14 cellular contexts compared by ENCODE assay signal in genomic region chrX:107699611-107700010, GRCh38.
A peak's percentile ranks its signal among the peaks of the same experiment; 100 is the strongest.
DNase-seq lines count a peak whose midpoint lies in the region; ATAC-seq and TF ChIP-seq lines count a peak whose summit lies in the region.
"Had no signal": no experiment of that assay in that cellular context is flagged by ENCODE, and none has a peak within 500 bp of the region (broad histone marks: within the 10 kb centered on the region; RNA-seq: fewer than 3 reads in every experiment).

No MANE protein-coding gene starts in this region.

- H3K36me3 Mint-ChIP-seq in CD4-positive, alpha-beta memory T cell = no peaks in the 10 kb centered on the region
- H3K36me3 Mint-ChIP-seq in stimulated activated memory B cell treated with anti-CD40 and anti-IgM and Interleukin-4, amounts not matched to agents 10 μg/mL and 1 μg/mL and 100 μg/mL, for 72 hours = no peaks in the 10 kb centered on the region

- no peak overlapping the region for H3K4me3 ChIP-seq in CD4-positive, alpha-beta memory T cell (ENCODE audit: low read length in 2 of 2)
- no peak overlapping the region for H3K4me3 ChIP-seq in gastroesophageal sphincter
- H3K4me3 ChIP-seq: testis had no signal

- no peaks in the 10 kb centered on the region for H3K36me3 ChIP-seq in CD4-positive, alpha-beta memory T cell (ENCODE audit: insufficient read depth, low read length)
- no peaks in the 10 kb centered on the region for H3K36me3 ChIP-seq in gastroesophageal sphincter

- TF ChIP-seq EP300 in gastroesophageal sphincter (IDR thresholded peaks at IDR 0.05) = no peak

- no peak for TF ChIP-seq POLR2A in gastroesophageal sphincter (IDR thresholded peaks at IDR 0.05)

- peaks cover 16 to 29% (median 26%) of the 10 kb centered on the region in 4 donors for H3K4me1 Mint-ChIP-seq in CD4-positive, alpha-beta memory T cell
- H3K4me1 Mint-ChIP-seq in stimulated activated memory B cell treated with anti-CD40 and anti-IgM and Interleukin-4, amounts not matched to agents 10 μg/mL and 1 μg/mL and 100 μg/mL, for 72 hours = peaks cover 37% of the 10 kb centered on the region

- WGBS in gastroesophageal sphincter (ENCODE audit: low coverage in 1 of 2), 2 donors = 100% methylated on average over 2 of the region's 2 CpGs; no CpG with 5 or more reads in 1 of the 2 donors

- TF ChIP-seq CTCF in gastroesophageal sphincter (IDR thresholded peaks at IDR 0.05) = no peak

- ATAC-seq in gastroesophageal sphincter (no peak), GM21360 (IDR thresholded peaks at IDR 0.05; ENCODE audit: unreplicated experiment) (no peak)
- no peak for ATAC-seq in stimulated activated memory B cell treated with anti-CD40 and anti-IgM and Interleukin-4, amounts not matched to agents 10 μg/mL and 1 μg/mL and 100 μg/mL, for 72 hours

- H3K4me1 ChIP-seq in CD4-positive, alpha-beta memory T cell (ENCODE audit: insufficient read depth, low read length) = peaks cover 21% of the 10 kb centered on the region
- peaks cover 0 to 18% (median 3%) of the 10 kb centered on the region in 3 donors for H3K4me1 ChIP-seq in gastroesophageal sphincter
- H3K4me1 ChIP-seq: testis had no signal

- no peaks in the 10 kb centered on the region for H3K27me3 ChIP-seq in CD4-positive, alpha-beta memory T cell (ENCODE audit: insufficient read depth, low read length)
- no peaks in the 10 kb centered on the region for H3K27me3 ChIP-seq in gastroesophageal sphincter
- H3K27me3 ChIP-seq: testis had no signal

- CTCF ChIA-PET in CD4-positive, alpha-beta memory T cell (lab: Charles Lee; ENCODE audit: partially characterized antibody) = interaction anchor here (1.5 kb wide), 1 partner anchor 27 kb away, joined by 4 read pairs; no protein-coding TSS in a partner anchor

- intact Hi-C loops in CD4-positive, alpha-beta memory T cell (cut with micrococcal nuclease) = no loop called here

- H3K27ac ChIP-seq in CD4-positive, alpha-beta memory T cell (ENCODE audit: low read depth, low read length) = no peak overlapping the region
- peak overlapping the region; percentile 56 to 72 (median 66) for H3K27ac ChIP-seq in gastroesophageal sphincter

- POLR2A ChIA-PET in CD4-positive, alpha-beta memory T cell (lab: Charles Lee; ENCODE audit: partially characterized antibody) = interaction anchor here (0.7 to 3.4 kb wide), 6 partner anchors 11 to 26 kb away, joined by 3 to 17 read pairs (median 4); no protein-coding TSS in a partner anchor

- no peaks in the 10 kb centered on the region for H3K27me3 Mint-ChIP-seq in CD4-positive, alpha-beta memory T cell
- H3K27me3 Mint-ChIP-seq in stimulated activated memory B cell treated with anti-CD40 and anti-IgM and Interleukin-4, amounts not matched to agents 10 μg/mL and 1 μg/mL and 100 μg/mL, for 72 hours = no peaks in the 10 kb centered on the region
- H3K27me3 Mint-ChIP-seq: central memory CD8-positive, alpha-beta T cell; progenitor cell of endocrine pancreas had no signal

- H3K4me3 Mint-ChIP-seq in CD4-positive, alpha-beta memory T cell = peak overlapping the region in 1 of 8 donors; percentile 31
- no peak overlapping the region for H3K4me3 Mint-ChIP-seq in stimulated activated memory B cell treated with anti-CD40 and anti-IgM and Interleukin-4, amounts not matched to agents 10 μg/mL and 1 μg/mL and 100 μg/mL, for 72 hours
- H3K4me3 Mint-ChIP-seq: central memory CD8-positive, alpha-beta T cell had no signal

- H3K27ac Mint-ChIP-seq in CD4-positive, alpha-beta memory T cell = peak overlapping the region in 4 of 7 donors; percentile 47 to 86 (median 56)
- peak overlapping the region; percentile 71 for H3K27ac Mint-ChIP-seq in stimulated activated memory B cell treated with anti-CD40 and anti-IgM and Interleukin-4, amounts not matched to agents 10 μg/mL and 1 μg/mL and 100 μg/mL, for 72 hours
- H3K27ac Mint-ChIP-seq: progenitor cell of endocrine pancreas had no signal

- H3K9me3 ChIP-seq in CD4-positive, alpha-beta memory T cell (ENCODE audit: control insufficient read depth in 1 of 2, low read length in 2 of 2) = no peaks in the 10 kb centered on the region
- no peaks in the 10 kb centered on the region for H3K9me3 ChIP-seq in gastroesophageal sphincter
- H3K9me3 ChIP-seq: testis had no signal

- no peak for DNase-seq in CD4-positive, alpha-beta memory T cell
- DNase-seq in MV-4-11 (lab: John Stamatoyannopoulos, UW) = peak; percentile 9
- no peak for DNase-seq in HuH-7 (ENCODE audit: low spot score)
- DNase-seq in NCI-H1436 (lab: John Stamatoyannopoulos, UW) = no peak
- no peak for DNase-seq in dedifferentiated amniotic fluid mesenchymal stem cell (ENCODE audit: extremely low spot score)
- DNase-seq: activated CD4-positive, alpha-beta T cell treated with anti-CD3 and anti-CD28 coated beads for 4 hours; NCI-H1092; SIG-M5 had no signal

- peaks cover 0 to 3% (median 0%) of the 10 kb centered on the region in 8 donors for H3K9me3 Mint-ChIP-seq in CD4-positive, alpha-beta memory T cell
- no peaks in the 10 kb centered on the region for H3K9me3 Mint-ChIP-seq in stimulated activated memory B cell treated with anti-CD40 and anti-IgM and Interleukin-4, amounts not matched to agents 10 μg/mL and 1 μg/mL and 100 μg/mL, for 72 hours
- H3K9me3 Mint-ChIP-seq: central memory CD8-positive, alpha-beta T cell had no signal
